ENCODE assay signal across 10 cellular contexts in genomic region chr16:24769806-24770205, GRCh38. TPM values are rescaled to one million over a fixed set of nuclear protein-coding genes. Genes with fewer than 3 reads are reported as not detected.
DNase-seq lines count a peak whose midpoint lies in the region; ATAC-seq and TF ChIP-seq lines count a peak whose summit lies in the region.
"Had no signal": no experiment of that assay in that cellular context is flagged by ENCODE, and none has a peak within 500 bp of the region (broad histone marks: within the 10 kb centered on the region; RNA-seq: fewer than 3 reads in every experiment).

No MANE protein-coding gene starts in this region.

- H3K4me1 ChIP-seq in right lobe of liver, result peaks cover 0 to 14% (median 0%) of the 10 kb centered on the region in 4 donors

- H3K36me3 Mint-ChIP-seq in CD4-positive, alpha-beta T cell (ENCODE audit: low read depth), result peaks cover 79% of the 10 kb centered on the region
- peaks cover 13% of the 10 kb centered on the region; the same call in 1 of the 2 replicates for H3K36me3 Mint-ChIP-seq in HFFc6 (ENCODE audit: low read depth)
- peaks cover 0 to 11% of the 10 kb centered on the region in 2 donors for H3K36me3 Mint-ChIP-seq in naive B cell

- CTCF ChIA-PET in CD4-positive, alpha-beta T cell (lab: Charles Lee), result no interaction called here

- ATAC-seq in CD4-positive, alpha-beta T cell (ENCODE audit: poor library complexity), result no peak
- no peak for ATAC-seq in naive B cell (ENCODE audit: low read depth in 2 of 2)
- ATAC-seq in right lobe of liver, result no peak
- ATAC-seq: sciatic nerve had no signal

- 87% methylated on average over 5 of the region's 5 CpGs for WGBS in right lobe of liver (ENCODE audit: insufficient coverage, low coverage, low lambda C conversion rate, missing lambda C conversion rate)

- H3K27me3 Mint-ChIP-seq in CD4-positive, alpha-beta T cell, result no peaks in the 10 kb centered on the region
- no peaks in the 10 kb centered on the region for H3K27me3 Mint-ChIP-seq in HFFc6 (ENCODE audit: insufficient read depth)
- no peaks in the 10 kb centered on the region for H3K27me3 Mint-ChIP-seq in naive B cell

- peaks cover 0 to 5% (median 3%) of the 10 kb centered on the region in 4 donors for H3K36me3 ChIP-seq in right lobe of liver

- H3K27ac Mint-ChIP-seq in CD4-positive, alpha-beta T cell, result peak overlapping the region; percentile 65
- H3K27ac Mint-ChIP-seq in HFFc6, result peak overlapping the region; percentile 25; the same call in 1 of the 2 replicates
- H3K27ac Mint-ChIP-seq in naive B cell, result peak overlapping the region; percentile 20 to 77 (median 66)

- no peaks in the 10 kb centered on the region for H3K27me3 ChIP-seq in CD4-positive, alpha-beta T cell (ENCODE audit: control insufficient read depth, insufficient read depth, low read length)
- no peaks in the 10 kb centered on the region for H3K27me3 ChIP-seq in right lobe of liver
- H3K27me3 ChIP-seq: testis had no signal

- no peak for DNase-seq in CD4-positive, alpha-beta T cell
- DNase-seq in HFFc6 (no peak), cardiac fibroblast (ENCODE audit: low read depth in 2 of 2) (peak; percentile 64 to 88), naive B cell (no peak), retina (no peak), T-helper 1 cell (no peak), right lobe of liver (no peak)
- DNase-seq: activated CD4-positive, CD25-positive, alpha-beta regulatory T cell; testis had no signal

- no peaks in the 10 kb centered on the region for H3K9me3 Mint-ChIP-seq in CD4-positive, alpha-beta T cell
- H3K9me3 Mint-ChIP-seq in HFFc6 (no peaks in the 10 kb centered on the region), naive B cell (no peaks in the 10 kb centered on the region)

- peaks cover 75% of the 10 kb centered on the region for H3K4me1 Mint-ChIP-seq in CD4-positive, alpha-beta T cell (ENCODE audit: low read depth)
- H3K4me1 Mint-ChIP-seq in HFFc6 (ENCODE audit: low read depth) (peaks cover 38% of the 10 kb centered on the region), naive B cell (peaks cover 11 to 23% (median 12%) of the 10 kb centered on the region in 3 donors)

- TF ChIP-seq CTCF in CD4-positive, alpha-beta T cell (IDR thresholded peaks at IDR 0.05), result no peak
- no peak for TF ChIP-seq CTCF in HFFc6 (IDR thresholded peaks at IDR 0.05)
- TF ChIP-seq CTCF in cardiac fibroblast (IDR thresholded peaks at IDR 0.05; ENCODE audit: low read depth, low read length), result no peak
- no peak for TF ChIP-seq CTCF in right lobe of liver (IDR thresholded peaks at IDR 0.05)

- no peak overlapping the region for H3K27ac ChIP-seq in CD4-positive, alpha-beta T cell (ENCODE audit: low read depth, low read length)
- no peak overlapping the region for H3K27ac ChIP-seq in right lobe of liver
- H3K27ac ChIP-seq: testis had no signal

- POLR2A ChIA-PET in CD4-positive, alpha-beta T cell (lab: Charles Lee), result no interaction called here

- no peak for TF ChIP-seq POLR2A in right lobe of liver (IDR thresholded peaks at IDR 0.05)

- H3K4me3 ChIP-seq in cardiac fibroblast (replicated peaks in 1 of 2; ENCODE audit: low read depth in 2 of 2, low read length in 2 of 2) (no peak overlapping the region), right lobe of liver (no peak overlapping the region)
- H3K4me3 ChIP-seq: testis had no signal

- intact Hi-C loops in CD4-positive, alpha-beta T cell (cut with DNase I, micrococcal nuclease), result loop anchor here in 1 of 2 experiments (5.0 kb wide), 1 partner anchor 38 kb away; no protein-coding TSS in a partner anchor
- intact Hi-C loops in right lobe of liver (cut with DNase I), result no loop called here

- H3K9me3 ChIP-seq in CD4-positive, alpha-beta T cell (ENCODE audit: control insufficient read depth, low read length), result no peaks in the 10 kb centered on the region
- H3K9me3 ChIP-seq in right lobe of liver, result no peaks in the 10 kb centered on the region
- H3K9me3 ChIP-seq: testis had no signal

- no peak overlapping the region for H3K4me3 Mint-ChIP-seq in CD4-positive, alpha-beta T cell
- H3K4me3 Mint-ChIP-seq in HFFc6 (no peak overlapping the region), naive B cell (no peak overlapping the region)

RNA-seq across cellular contexts. Expression of gene TNRC6A, which starts 40.4 kb away (rescaled TPM):
- total RNA-seq in CD4-positive, alpha-beta T cell, result 10 to 100 TPM; 70.4 to 74.6 TPM
- total RNA-seq in HFFc6 (2021; fragmentation: NEBNext Ultra II Directional; extraction: Animal tissue kit (Norgen Biotek cat#: 25700)), result 10 to 100 TPM; 40.7 to 49.3 (median 41.7) TPM
- polyA plus RNA-seq in naive B cell (ENCODE audit: low read depth in 6 of 6), result 10 to 100 TPM in 4 of 6 donors, 1 to 10 TPM in 2; 1.9 to 23.1 (median 13.1) TPM
- 10 to 100 TPM; 17.0 to 38.4 (median 23.1) TPM for total RNA-seq in right lobe of liver

Comparison
In these comparisons a context has a peak if more than half of its experiments do, and no peak if none do; other contexts are left out.
1. DNase-seq: peak in cardiac fibroblast (2 of 2); none in CD4-positive, alpha-beta T cell (0 of 10), HFFc6 (single experiment), naive B cell (single experiment), retina (single experiment), T-helper 1 cell (0 of 5) and right lobe of liver (0 of 3).
2. Peak in every context shown above with its lines, with median percentiles within 50 percentile points of each other: H3K27ac Mint-ChIP-seq.